21 cellular contexts compared by ENCODE assay signal in genomic region chr7:2479276-2480070, GRCh38. TPM values are rescaled to one million over a fixed set of nuclear protein-coding genes. Genes with fewer than 3 reads are reported as not detected.
A peak's percentile ranks its signal among the peaks of the same experiment; 100 is the strongest.
DNase-seq lines count a peak whose midpoint lies in the region; ATAC-seq, FAIRE-seq and TF ChIP-seq lines count a peak whose summit lies in the region.
"Had no signal": no experiment of that assay in that cellular context is flagged by ENCODE, and none has a peak within 500 bp of the region (broad histone marks: within the 10 kb centered on the region; RNA-seq: fewer than 3 reads in every experiment).

No MANE protein-coding gene starts in this region.

- TF ChIP-seq CTCF in neural crest cell (conservative IDR thresholded peaks at IDR 0.05), result no peak

- no peak for DNase-seq in activated CD4-positive, alpha-beta memory T cell treated with anti-CD3 and anti-CD28 coated beads for 36 hours
- no peak for DNase-seq in activated CD4-positive, alpha-beta memory T cell treated with anti-CD3 and anti-CD28 coated beads, Interleukin-2, amount 10 ng/mL, durations not matched to agents 7 days and 5 days
- DNase-seq in neural crest cell (ENCODE audit: low read depth, low spot score) (no peak), urothelium cell line (ENCODE audit: low spot score) (no peak), right cardiac atrium (no peak), HuH-7 (ENCODE audit: low spot score) (no peak)
- DNase-seq in activated T-helper 1 cell treated with anti-CD3 and anti-CD28 coated beads, Interleukin-12 subunit alpha, Interleukin-12 subunit beta, Interleukin-2, Interleukin-4 antibody, amounts not matched to agents 30 ng/mL and 10 ng/mL and 1 ng/mL, durations not matched to agents 14 hours and 24 hours and 36 hours (ENCODE audit: low spot score), result no peak
- DNase-seq: CD4-positive, CD25-positive, alpha-beta regulatory T cell; DMS79; GM23248; HFFc6; NCI-H1694 treated with DMSO at 0.1 percent for 48 hours; NCI-H446 treated with DMSO at 0.1 percent for 48 hours; NCI-H748 treated with DMSO at 0.1 percent for 48 hours had no signal

- peak overlapping the region; percentile 18 for H3K27ac Mint-ChIP-seq in activated CD4-positive, alpha-beta memory T cell treated with anti-CD3 and anti-CD28 coated beads for 36 hours
- no peak overlapping the region for H3K27ac Mint-ChIP-seq in activated CD4-positive, alpha-beta memory T cell treated with anti-CD3 and anti-CD28 coated beads, Interleukin-2, amount 10 ng/mL, durations not matched to agents 7 days and 5 days
- H3K27ac Mint-ChIP-seq in dendritic cell treated with granulocyte-macrophage colony-stimulating factor and Interleukin-4, amounts not matched to agents 40 ng/mL and 50 ng/mL, for 4 days, result peak overlapping the region; percentile 55
- peak overlapping the region; percentile 75 for H3K27ac Mint-ChIP-seq in neural crest cell (ENCODE audit: unreplicated experiment)
- no peak overlapping the region for H3K27ac Mint-ChIP-seq in activated T-helper 1 cell treated with anti-CD3 and anti-CD28 coated beads, Interleukin-12 subunit alpha, Interleukin-12 subunit beta, Interleukin-2, Interleukin-4 antibody, amounts not matched to agents 30 ng/mL and 10 ng/mL and 1 ng/mL, durations not matched to agents 14 hours and 24 hours and 36 hours
- H3K27ac Mint-ChIP-seq: CD4-positive, CD25-positive, alpha-beta regulatory T cell; HFFc6 had no signal

- POLR2A ChIA-PET in activated CD4-positive, alpha-beta memory T cell treated with anti-CD3 and anti-CD28 coated beads for 36 hours (lab: Charles Lee), result no interaction called here
- POLR2A ChIA-PET in activated CD4-positive, alpha-beta memory T cell treated with anti-CD3 and anti-CD28 coated beads, Interleukin-2, amount 10 ng/mL, durations not matched to agents 7 days and 5 days (lab: Charles Lee), result interaction anchor here (1.1 to 1.9 kb wide), 4 partner anchors 31 to 61 kb away, joined by 3 to 7 read pairs (median 4); no protein-coding TSS in a partner anchor

- H3K27me3 ChIP-seq in right cardiac atrium (ENCODE audit: control insufficient read depth, insufficient read depth), result no peaks in the 10 kb centered on the region

- no peak for ATAC-seq in right cardiac atrium

- H3K4me1 Mint-ChIP-seq in activated CD4-positive, alpha-beta memory T cell treated with anti-CD3 and anti-CD28 coated beads for 36 hours (ENCODE audit: low read depth), result no peaks in the 10 kb centered on the region
- peaks cover 13% of the 10 kb centered on the region for H3K4me1 Mint-ChIP-seq in activated CD4-positive, alpha-beta memory T cell treated with anti-CD3 and anti-CD28 coated beads, Interleukin-2, amount 10 ng/mL, durations not matched to agents 7 days and 5 days
- peaks cover 19% of the 10 kb centered on the region for H3K4me1 Mint-ChIP-seq in dendritic cell treated with granulocyte-macrophage colony-stimulating factor and Interleukin-4, amounts not matched to agents 40 ng/mL and 50 ng/mL, for 4 days (ENCODE audit: low read depth)
- H3K4me1 Mint-ChIP-seq in neural crest cell, result peaks cover 4% of the 10 kb centered on the region
- H3K4me1 Mint-ChIP-seq in activated T-helper 1 cell treated with anti-CD3 and anti-CD28 coated beads, Interleukin-12 subunit alpha, Interleukin-12 subunit beta, Interleukin-2, Interleukin-4 antibody, amounts not matched to agents 30 ng/mL and 10 ng/mL and 1 ng/mL, durations not matched to agents 14 hours and 24 hours and 36 hours (ENCODE audit: low read depth), result no peaks in the 10 kb centered on the region

- intact Hi-C loops in activated CD4-positive, alpha-beta memory T cell treated with anti-CD3 and anti-CD28 coated beads for 36 hours (cut with micrococcal nuclease), result loop anchor here (5.0 kb wide), 2 partner anchors 43 to 78 kb away; partner anchors contain the start of genes BRAT1 and IQCE
- intact Hi-C loops in dendritic cell treated with granulocyte-macrophage colony-stimulating factor and Interleukin-4, amounts not matched to agents 40 ng/mL and 50 ng/mL, for 4 days (cut with micrococcal nuclease), result loop anchor here (5.0 kb wide), 2 partner anchors 38 to 78 kb away; partner anchors contain the start of genes BRAT1, IQCE and LFNG
- intact Hi-C loops in activated T-helper 1 cell treated with anti-CD3 and anti-CD28 coated beads, Interleukin-12 subunit alpha, Interleukin-12 subunit beta, Interleukin-2, Interleukin-4 antibody, amounts not matched to agents 30 ng/mL and 10 ng/mL and 1 ng/mL, durations not matched to agents 14 hours and 24 hours and 36 hours (cut with micrococcal nuclease), result no loop called here
- intact Hi-C loops in right cardiac atrium (cut with DNase I), result loop anchor here in 2 of 4 donors (10.0 kb wide), 2 partner anchors 75 to 205 kb away; partner anchors contain the start of genes AMZ1 (in 1 of the 2), BRAT1 (in 1 of the 2) and IQCE (in 1 of the 2)

- H3K4me3 ChIP-seq in right cardiac atrium (ENCODE audit: low read length), result no peak overlapping the region
- H3K4me3 ChIP-seq: GM23248, PC-9 had no signal

- H3K9me3 ChIP-seq in right cardiac atrium (ENCODE audit: control insufficient read depth, low read length), result no peaks in the 10 kb centered on the region

- H3K4me3 Mint-ChIP-seq in activated CD4-positive, alpha-beta memory T cell treated with anti-CD3 and anti-CD28 coated beads for 36 hours, result no peak overlapping the region
- H3K4me3 Mint-ChIP-seq in activated CD4-positive, alpha-beta memory T cell treated with anti-CD3 and anti-CD28 coated beads, Interleukin-2, amount 10 ng/mL, durations not matched to agents 7 days and 5 days, result no peak overlapping the region
- no peak overlapping the region for H3K4me3 Mint-ChIP-seq in dendritic cell treated with granulocyte-macrophage colony-stimulating factor and Interleukin-4, amounts not matched to agents 40 ng/mL and 50 ng/mL, for 4 days
- H3K4me3 Mint-ChIP-seq in neural crest cell, result no peak overlapping the region
- no peak overlapping the region for H3K4me3 Mint-ChIP-seq in activated T-helper 1 cell treated with anti-CD3 and anti-CD28 coated beads, Interleukin-12 subunit alpha, Interleukin-12 subunit beta, Interleukin-2, Interleukin-4 antibody, amounts not matched to agents 30 ng/mL and 10 ng/mL and 1 ng/mL, durations not matched to agents 14 hours and 24 hours and 36 hours
- H3K4me3 Mint-ChIP-seq: CD4-positive, CD25-positive, alpha-beta regulatory T cell; HFFc6 had no signal

- peaks cover 2% of the 10 kb centered on the region for H3K4me1 ChIP-seq in right cardiac atrium (ENCODE audit: control insufficient read depth, insufficient read depth, low read length)

- peak; percentile 69 for FAIRE-seq in urothelium cell line (lab: Jason Lieb, UNC)
- FAIRE-seq: A204.1, HTR-8/SVneo had no signal

- peaks cover 8% of the 10 kb centered on the region for H3K9me3 Mint-ChIP-seq in activated CD4-positive, alpha-beta memory T cell treated with anti-CD3 and anti-CD28 coated beads for 36 hours
- peaks cover 6% of the 10 kb centered on the region for H3K9me3 Mint-ChIP-seq in activated CD4-positive, alpha-beta memory T cell treated with anti-CD3 and anti-CD28 coated beads, Interleukin-2, amount 10 ng/mL, durations not matched to agents 7 days and 5 days
- peaks cover 11% of the 10 kb centered on the region for H3K9me3 Mint-ChIP-seq in dendritic cell treated with granulocyte-macrophage colony-stimulating factor and Interleukin-4, amounts not matched to agents 40 ng/mL and 50 ng/mL, for 4 days
- no peaks in the 10 kb centered on the region for H3K9me3 Mint-ChIP-seq in neural crest cell
- H3K9me3 Mint-ChIP-seq in activated T-helper 1 cell treated with anti-CD3 and anti-CD28 coated beads, Interleukin-12 subunit alpha, Interleukin-12 subunit beta, Interleukin-2, Interleukin-4 antibody, amounts not matched to agents 30 ng/mL and 10 ng/mL and 1 ng/mL, durations not matched to agents 14 hours and 24 hours and 36 hours, result peaks cover 4% of the 10 kb centered on the region
- H3K9me3 Mint-ChIP-seq: CD4-positive, CD25-positive, alpha-beta regulatory T cell had no signal

- WGBS in right cardiac atrium, result 59% methylated on average over 16 of the region's 16 CpGs

- CTCF ChIA-PET in activated CD4-positive, alpha-beta memory T cell treated with anti-CD3 and anti-CD28 coated beads for 36 hours (lab: Charles Lee), result interaction anchor here (1.3 to 1.7 kb wide), 3 partner anchors 202 to 230 kb away, joined by 3 to 9 read pairs (median 3); no protein-coding TSS in a partner anchor
- CTCF ChIA-PET in activated CD4-positive, alpha-beta memory T cell treated with anti-CD3 and anti-CD28 coated beads, Interleukin-2, amount 10 ng/mL, durations not matched to agents 7 days and 5 days (lab: Charles Lee), result interaction anchor here (0.7 to 1.1 kb wide), 2 partner anchors 11 to 230 kb away, joined by 3 read pairs; no protein-coding TSS in a partner anchor

- no peaks in the 10 kb centered on the region for H3K27me3 Mint-ChIP-seq in activated CD4-positive, alpha-beta memory T cell treated with anti-CD3 and anti-CD28 coated beads for 36 hours
- peaks cover 4% of the 10 kb centered on the region for H3K27me3 Mint-ChIP-seq in activated CD4-positive, alpha-beta memory T cell treated with anti-CD3 and anti-CD28 coated beads, Interleukin-2, amount 10 ng/mL, durations not matched to agents 7 days and 5 days
- peaks cover 52% of the 10 kb centered on the region for H3K27me3 Mint-ChIP-seq in dendritic cell treated with granulocyte-macrophage colony-stimulating factor and Interleukin-4, amounts not matched to agents 40 ng/mL and 50 ng/mL, for 4 days
- peaks cover 7% of the 10 kb centered on the region for H3K27me3 Mint-ChIP-seq in neural crest cell (ENCODE audit: low read depth)
- peaks cover 7% of the 10 kb centered on the region for H3K27me3 Mint-ChIP-seq in activated T-helper 1 cell treated with anti-CD3 and anti-CD28 coated beads, Interleukin-12 subunit alpha, Interleukin-12 subunit beta, Interleukin-2, Interleukin-4 antibody, amounts not matched to agents 30 ng/mL and 10 ng/mL and 1 ng/mL, durations not matched to agents 14 hours and 24 hours and 36 hours (ENCODE audit: insufficient read depth)
- H3K27me3 Mint-ChIP-seq: CD4-positive, CD25-positive, alpha-beta regulatory T cell had no signal

- H3K36me3 Mint-ChIP-seq in activated CD4-positive, alpha-beta memory T cell treated with anti-CD3 and anti-CD28 coated beads for 36 hours, result no peaks in the 10 kb centered on the region
- no peaks in the 10 kb centered on the region for H3K36me3 Mint-ChIP-seq in activated CD4-positive, alpha-beta memory T cell treated with anti-CD3 and anti-CD28 coated beads, Interleukin-2, amount 10 ng/mL, durations not matched to agents 7 days and 5 days (ENCODE audit: low read depth)
- no peaks in the 10 kb centered on the region for H3K36me3 Mint-ChIP-seq in dendritic cell treated with granulocyte-macrophage colony-stimulating factor and Interleukin-4, amounts not matched to agents 40 ng/mL and 50 ng/mL, for 4 days (ENCODE audit: low read depth)
- H3K36me3 Mint-ChIP-seq in neural crest cell (ENCODE audit: low read depth), result no peaks in the 10 kb centered on the region
- no peaks in the 10 kb centered on the region for H3K36me3 Mint-ChIP-seq in activated T-helper 1 cell treated with anti-CD3 and anti-CD28 coated beads, Interleukin-12 subunit alpha, Interleukin-12 subunit beta, Interleukin-2, Interleukin-4 antibody, amounts not matched to agents 30 ng/mL and 10 ng/mL and 1 ng/mL, durations not matched to agents 14 hours and 24 hours and 36 hours (ENCODE audit: low read depth)

- no peak overlapping the region for H3K27ac ChIP-seq in right cardiac atrium (ENCODE audit: low read length)
- H3K27ac ChIP-seq: GM23248, KMS-11, PC-9 had no signal

RNA-seq across cellular contexts. Expression of gene GRIFIN, which starts 3.3 kb away (rescaled TPM):
- not detected for total RNA-seq in activated CD4-positive, alpha-beta memory T cell treated with anti-CD3 and anti-CD28 coated beads for 36 hours
- not detected for total RNA-seq in activated CD4-positive, alpha-beta memory T cell treated with anti-CD3 and anti-CD28 coated beads, Interleukin-2, amount 10 ng/mL, durations not matched to agents 7 days and 5 days
- not detected in 2 replicates for total RNA-seq in neural crest cell
- not detected in 2 replicates for total RNA-seq in activated T-helper 1 cell treated with anti-CD3 and anti-CD28 coated beads, Interleukin-12 subunit alpha, Interleukin-12 subunit beta, Interleukin-2, Interleukin-4 antibody, amounts not matched to agents 30 ng/mL and 10 ng/mL and 1 ng/mL, durations not matched to agents 14 hours and 24 hours and 36 hours
- not detected for total RNA-seq in right cardiac atrium
- not detected for polyA plus RNA-seq in right cardiac atrium
- total RNA-seq: CD4-positive, CD25-positive, alpha-beta regulatory T cell; G401; GM23248; HFFc6; MCF 10A; PC-9 had no signal
- polyA plus RNA-seq: CD4-positive, CD25-positive, alpha-beta regulatory T cell; GM23248 had no signal

RNA-seq across cellular contexts. Expression of gene LFNG, which starts 40.1 kb away (rescaled TPM):
- total RNA-seq in activated CD4-positive, alpha-beta memory T cell treated with anti-CD3 and anti-CD28 coated beads for 36 hours, result 10 to 100 TPM; 33.0 to 33.1 TPM
- total RNA-seq in activated CD4-positive, alpha-beta memory T cell treated with anti-CD3 and anti-CD28 coated beads, Interleukin-2, amount 10 ng/mL, durations not matched to agents 7 days and 5 days, result 100 to 1,000 TPM; 105 to 109 TPM
- 39.0 and 44.9 TPM in 2 replicates for total RNA-seq in neural crest cell
- total RNA-seq in activated T-helper 1 cell treated with anti-CD3 and anti-CD28 coated beads, Interleukin-12 subunit alpha, Interleukin-12 subunit beta, Interleukin-2, Interleukin-4 antibody, amounts not matched to agents 30 ng/mL and 10 ng/mL and 1 ng/mL, durations not matched to agents 14 hours and 24 hours and 36 hours, result 34.8 and 34.9 TPM in 2 replicates
- 1 to 10 TPM; 3.6 to 6.6 (median 4.8) TPM for total RNA-seq in right cardiac atrium
- polyA plus RNA-seq in right cardiac atrium, result 6.0 TPM

Comparison
In these comparisons a context has a peak if more than half of its experiments do, and no peak if none do; other contexts are left out.
1. H3K27ac Mint-ChIP-seq: peak in activated CD4-positive, alpha-beta memory T cell treated with anti-CD3 and anti-CD28 coated beads for 36 hours (single experiment), dendritic cell treated with granulocyte-macrophage colony-stimulating factor and Interleukin-4, amounts not matched to agents 40 ng/mL and 50 ng/mL, for 4 days (single experiment) and neural crest cell (single experiment); none in activated CD4-positive, alpha-beta memory T cell treated with anti-CD3 and anti-CD28 coated beads, Interleukin-2, amount 10 ng/mL, durations not matched to agents 7 days and 5 days (single experiment) and activated T-helper 1 cell treated with anti-CD3 and anti-CD28 coated beads, Interleukin-12 subunit alpha, Interleukin-12 subunit beta, Interleukin-2, Interleukin-4 antibody, amounts not matched to agents 30 ng/mL and 10 ng/mL and 1 ng/mL, durations not matched to agents 14 hours and 24 hours and 36 hours (single experiment).